1 cellular context compared by ENCODE assay signal in the genomic region with DNA sequence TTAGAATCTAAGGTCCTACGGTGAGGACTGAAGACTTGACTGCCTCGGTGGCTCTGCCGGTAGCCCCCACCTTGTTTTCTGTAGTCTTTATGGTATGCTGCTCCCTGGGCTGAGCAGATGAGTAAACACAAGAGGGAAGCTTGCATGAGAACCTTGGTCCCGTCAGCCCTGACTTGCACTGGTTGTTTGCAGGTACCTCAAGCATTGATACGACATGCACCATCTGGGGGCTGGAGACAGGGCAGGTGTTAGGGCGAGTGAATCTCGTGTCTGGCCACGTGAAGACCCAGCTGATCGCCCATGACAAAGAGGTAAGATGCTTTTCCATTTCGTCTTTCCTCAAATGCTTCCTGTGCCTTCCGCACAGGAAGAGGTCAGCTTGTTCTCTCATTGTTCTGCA.
TF ChIP-seq lines count a peak whose summit lies in the region.

No MANE protein-coding gene starts in this region.

TF ChIP-seq in HepG2, 621 proteins besides CTCF, POLR2A, EP300 and RAD21 (continued from another document and continues in another):
- peak; percentile 60; the same call in 1 of the 2 replicates for TF ChIP-seq ZBTB25 (CRISPR knock-in tag; IDR thresholded peaks at IDR 0.05)
- peak; percentile 29; the same call in 1 of the 2 replicates for TF ChIP-seq ZNF563 (CRISPR knock-in tag; IDR thresholded peaks at IDR 0.05)
- TF ChIP-seq RBFOX2 (IDR thresholded peaks at IDR 0.05; ENCODE audit: low read depth, low read length), result no peak
- no peak for TF ChIP-seq HNRNPH1 (optimal IDR thresholded peaks at IDR 0.05; ENCODE audit: low read depth, low read length)
- no peak for TF ChIP-seq THYN1 (CRISPR knock-in tag; IDR thresholded peaks at IDR 0.05; ENCODE audit: borderline replicate concordance, low read depth)
- TF ChIP-seq HMGXB4 (CRISPR knock-in tag; IDR thresholded peaks at IDR 0.05; ENCODE audit: borderline replicate concordance in 1 of 2, low read depth in 1 of 2), result peak in 1 of 2 experiments; percentile 33; a peak in 1 of 4 replicates
- peak; percentile 85 for TF ChIP-seq SAP130 (CRISPR knock-in tag; IDR thresholded peaks at IDR 0.05; ENCODE audit: low read depth)
- no peak for TF ChIP-seq NFIB (CRISPR knock-in tag; IDR thresholded peaks at IDR 0.05; ENCODE audit: borderline replicate concordance)
- no peak for TF ChIP-seq ZBTB3 (CRISPR knock-in tag; IDR thresholded peaks at IDR 0.05; ENCODE audit: borderline replicate concordance, low read depth)
- TF ChIP-seq, protein P1, sequence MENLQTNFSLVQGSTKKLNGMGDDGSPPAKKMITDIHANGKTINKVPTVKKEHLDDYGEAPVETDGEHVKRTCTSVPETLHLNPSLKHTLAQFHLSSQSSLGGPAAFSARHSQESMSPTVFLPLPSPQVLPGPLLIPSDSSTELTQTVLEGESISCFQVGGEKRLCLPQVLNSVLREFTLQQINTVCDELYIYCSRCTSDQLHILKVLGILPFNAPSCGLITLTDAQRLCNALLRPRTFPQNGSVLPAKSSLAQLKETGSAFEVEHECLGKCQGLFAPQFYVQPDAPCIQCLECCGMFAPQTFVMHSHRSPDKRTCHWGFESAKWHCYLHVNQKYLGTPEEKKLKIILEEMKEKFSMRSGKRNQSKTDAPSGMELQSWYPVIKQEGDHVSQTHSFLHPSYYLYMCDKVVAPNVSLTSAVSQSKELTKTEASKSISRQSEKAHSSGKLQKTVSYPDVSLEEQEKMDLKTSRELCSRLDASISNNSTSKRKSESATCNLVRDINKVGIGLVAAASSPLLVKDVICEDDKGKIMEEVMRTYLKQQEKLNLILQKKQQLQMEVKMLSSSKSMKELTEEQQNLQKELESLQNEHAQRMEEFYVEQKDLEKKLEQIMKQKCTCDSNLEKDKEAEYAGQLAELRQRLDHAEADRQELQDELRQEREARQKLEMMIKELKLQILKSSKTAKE (CRISPR knock-in tag; IDR thresholded peaks at IDR 0.05; ENCODE audit: borderline replicate concordance), result no peak
- TF ChIP-seq PITX1 (CRISPR knock-in tag; IDR thresholded peaks at IDR 0.05), result no peak; the same call in 1 of the 2 replicates
- TF ChIP-seq ARNTL (CRISPR knock-in tag; IDR thresholded peaks at IDR 0.05), result peak; percentile 99
- no peak for TF ChIP-seq NKX3-1 (CRISPR knock-in tag; IDR thresholded peaks at IDR 0.05)
- peak; percentile 44; the same call in 1 of the 2 replicates for TF ChIP-seq PHF8 (CRISPR knock-in tag; IDR thresholded peaks at IDR 0.05)
- TF ChIP-seq, protein P2, sequence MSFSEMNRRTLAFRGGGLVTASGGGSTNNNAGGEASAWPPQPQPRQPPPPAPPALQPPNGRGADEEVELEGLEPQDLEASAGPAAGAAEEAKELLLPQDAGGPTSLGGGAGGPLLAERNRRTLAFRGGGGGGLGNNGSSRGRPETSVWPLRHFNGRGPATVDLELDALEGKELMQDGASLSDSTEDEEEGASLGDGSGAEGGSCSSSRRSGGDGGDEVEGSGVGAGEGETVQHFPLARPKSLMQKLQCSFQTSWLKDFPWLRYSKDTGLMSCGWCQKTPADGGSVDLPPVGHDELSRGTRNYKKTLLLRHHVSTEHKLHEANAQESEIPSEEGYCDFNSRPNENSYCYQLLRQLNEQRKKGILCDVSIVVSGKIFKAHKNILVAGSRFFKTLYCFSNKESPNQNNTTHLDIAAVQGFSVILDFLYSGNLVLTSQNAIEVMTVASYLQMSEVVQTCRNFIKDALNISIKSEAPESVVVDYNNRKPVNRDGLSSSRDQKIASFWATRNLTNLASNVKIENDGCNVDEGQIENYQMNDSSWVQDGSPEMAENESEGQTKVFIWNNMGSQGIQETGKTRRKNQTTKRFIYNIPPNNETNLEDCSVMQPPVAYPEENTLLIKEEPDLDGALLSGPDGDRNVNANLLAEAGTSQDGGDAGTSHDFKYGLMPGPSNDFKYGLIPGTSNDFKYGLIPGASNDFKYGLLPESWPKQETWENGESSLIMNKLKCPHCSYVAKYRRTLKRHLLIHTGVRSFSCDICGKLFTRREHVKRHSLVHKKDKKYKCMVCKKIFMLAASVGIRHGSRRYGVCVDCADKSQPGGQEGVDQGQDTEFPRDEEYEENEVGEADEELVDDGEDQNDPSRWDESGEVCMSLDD (CRISPR knock-in tag; IDR thresholded peaks at IDR 0.05; ENCODE audit: borderline replicate concordance), result no peak
- no peak for TF ChIP-seq SALL2 (CRISPR knock-in tag; IDR thresholded peaks at IDR 0.05)
- no peak for TF ChIP-seq ZNF605 (CRISPR knock-in tag; IDR thresholded peaks at IDR 0.05)
- no peak for TF ChIP-seq MAF1 (CRISPR knock-in tag; IDR thresholded peaks at IDR 0.05; ENCODE audit: borderline replicate concordance)
- 0 out of 2 replicates have a peak, but pooled peaks have one; percentile 43 for TF ChIP-seq SP4 (CRISPR knock-in tag; IDR thresholded peaks at IDR 0.05)
- TF ChIP-seq ZNF329 (CRISPR knock-in tag; IDR thresholded peaks at IDR 0.05; ENCODE audit: low read depth), result peak; percentile 22; the same call in 1 of the 2 replicates
- TF ChIP-seq AHR (CRISPR knock-in tag; IDR thresholded peaks at IDR 0.05), result no peak
- no peak for TF ChIP-seq PBX3 (CRISPR knock-in tag; IDR thresholded peaks at IDR 0.05; ENCODE audit: borderline replicate concordance)
- TF ChIP-seq JUND (CRISPR knock-in tag; IDR thresholded peaks at IDR 0.05), result peak; percentile 47; the same call in 1 of the 2 replicates
- TF ChIP-seq ERF (CRISPR knock-in tag; IDR thresholded peaks at IDR 0.05), result peak; percentile 67
- TF ChIP-seq, protein P3, sequence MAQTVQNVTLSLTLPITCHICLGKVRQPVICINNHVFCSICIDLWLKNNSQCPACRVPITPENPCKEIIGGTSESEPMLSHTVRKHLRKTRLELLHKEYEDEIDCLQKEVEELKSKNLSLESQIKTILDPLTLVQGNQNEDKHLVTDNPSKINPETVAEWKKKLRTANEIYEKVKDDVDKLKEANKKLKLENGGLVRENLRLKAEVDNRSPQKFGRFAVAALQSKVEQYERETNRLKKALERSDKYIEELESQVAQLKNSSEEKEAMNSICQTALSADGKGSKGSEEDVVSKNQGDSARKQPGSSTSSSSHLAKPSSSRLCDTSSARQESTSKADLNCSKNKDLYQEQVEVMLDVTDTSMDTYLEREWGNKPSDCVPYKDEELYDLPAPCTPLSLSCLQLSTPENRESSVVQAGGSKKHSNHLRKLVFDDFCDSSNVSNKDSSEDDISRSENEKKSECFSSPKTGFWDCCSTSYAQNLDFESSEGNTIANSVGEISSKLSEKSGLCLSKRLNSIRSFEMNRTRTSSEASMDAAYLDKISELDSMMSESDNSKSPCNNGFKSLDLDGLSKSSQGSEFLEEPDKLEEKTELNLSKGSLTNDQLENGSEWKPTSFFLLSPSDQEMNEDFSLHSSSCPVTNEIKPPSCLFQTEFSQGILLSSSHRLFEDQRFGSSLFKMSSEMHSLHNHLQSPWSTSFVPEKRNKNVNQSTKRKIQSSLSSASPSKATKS (CRISPR knock-in tag; IDR thresholded peaks at IDR 0.05), result no peak
- peak; percentile 18; the same call in 1 of the 2 replicates for TF ChIP-seq GABPB1 (CRISPR knock-in tag; IDR thresholded peaks at IDR 0.05)
- TF ChIP-seq ZNF3 (CRISPR knock-in tag; IDR thresholded peaks at IDR 0.05), result no peak
- no peak; the same call in 1 of the 2 replicates for TF ChIP-seq ZNF652 (CRISPR knock-in tag; IDR thresholded peaks at IDR 0.05; ENCODE audit: borderline replicate concordance, low read depth)
- TF ChIP-seq ZNF263 (CRISPR knock-in tag; IDR thresholded peaks at IDR 0.05), result 0 out of 2 replicates have a peak, but pooled peaks have one; percentile 13
- TF ChIP-seq ZNF546 (CRISPR knock-in tag; conservative IDR thresholded peaks at IDR 0.05), result no peak
- 0 out of 2 replicates have a peak, but pooled peaks have one; percentile 41 for TF ChIP-seq HNF4G (IDR thresholded peaks at IDR 0.05; ENCODE audit: borderline replicate concordance, low read depth, low read length)
- peak; percentile 87; the same call in 1 of the 2 replicates for TF ChIP-seq HNF4G (CRISPR knock-in tag; IDR thresholded peaks at IDR 0.05; ENCODE audit: borderline replicate concordance, low read depth)
- TF ChIP-seq ZNF737 (CRISPR knock-in tag; IDR thresholded peaks at IDR 0.05; ENCODE audit: borderline replicate concordance), result no peak
- no peak for TF ChIP-seq ZNF142 (CRISPR knock-in tag; IDR thresholded peaks at IDR 0.05)
- TF ChIP-seq ZFP1 (CRISPR knock-in tag; IDR thresholded peaks at IDR 0.05), result peak; percentile 50; the same call in 1 of the 2 replicates
- TF ChIP-seq ZEB1 (IDR thresholded peaks at IDR 0.05; ENCODE audit: insufficient replicate concordance, low read depth), result peak; percentile 70
- no peak for TF ChIP-seq ZKSCAN5 (CRISPR knock-in tag; IDR thresholded peaks at IDR 0.05)
- 0 out of 2 replicates have a peak, but pooled peaks have one; percentile 71 for TF ChIP-seq ZNF83 (CRISPR knock-in tag; IDR thresholded peaks at IDR 0.05; ENCODE audit: borderline replicate concordance)
- TF ChIP-seq ZNF891 (CRISPR knock-in tag; IDR thresholded peaks at IDR 0.05), result no peak
- no peak for TF ChIP-seq ELK4 (CRISPR knock-in tag; IDR thresholded peaks at IDR 0.05; ENCODE audit: borderline replicate concordance)
- peak; percentile 65 for TF ChIP-seq ELF3 (CRISPR knock-in tag; IDR thresholded peaks at IDR 0.05)
- no peak for TF ChIP-seq ZIK1 (CRISPR knock-in tag; IDR thresholded peaks at IDR 0.05; ENCODE audit: borderline replicate concordance, low read depth)
